ENCODE assay signal across 8 cellular contexts in genomic region chr10:76086571-76087260, GRCh38.
DNase-seq lines count a peak whose midpoint lies in the region; ATAC-seq and TF ChIP-seq lines count a peak whose summit lies in the region.

No MANE protein-coding gene starts in this region.

- peak; percentile 65 for TF ChIP-seq CTCF in hepatocyte (IDR thresholded peaks at IDR 0.05; ENCODE audit: poor library complexity)
- peak; percentile 63 for TF ChIP-seq CTCF in thoracic aorta (IDR thresholded peaks at IDR 0.05)

- H4K20me1 ChIP-seq in hepatocyte (ENCODE audit: insufficient read depth, poor library complexity, severe bottlenecking) = no peaks in the 10 kb centered on the region

- ATAC-seq in thoracic aorta (ENCODE audit: insufficient number of reproducible peaks, low FRiP score, low read depth) (no peak), HG03457 (IDR thresholded peaks at IDR 0.05; ENCODE audit: unreplicated experiment) (no peak)

- 45% methylated on average over 11 of the region's 11 CpGs for WGBS in hepatocyte (ENCODE audit: low lambda C conversion rate, missing lambda C conversion rate)

- H3K79me2 ChIP-seq in hepatocyte = no peaks in the 10 kb centered on the region

- H3K27me3 ChIP-seq in HUES6 (ENCODE audit: control insufficient read depth, insufficient read depth, low read length) (no peaks in the 10 kb centered on the region), hepatocyte (no peaks in the 10 kb centered on the region), thoracic aorta (replicated peaks; ENCODE audit: insufficient read depth) (no peaks in the 10 kb centered on the region)

- H3K9me3 ChIP-seq in HUES6 (ENCODE audit: control insufficient read depth, insufficient read depth, low read depth, low read length) (peaks cover 5% of the 10 kb centered on the region; the same call in 1 of the 2 replicates), hepatocyte (ENCODE audit: low read depth) (no peaks in the 10 kb centered on the region), thoracic aorta (no peaks in the 10 kb centered on the region)

- H3K9me2 ChIP-seq in hepatocyte (replicated peaks; ENCODE audit: insufficient read depth) = no peaks in the 10 kb centered on the region

- DNase-seq in activated CD4-positive, alpha-beta T cell treated with anti-CD3 and anti-CD28 coated beads for 48 hours = peak; percentile 7
- no peak for DNase-seq in activated CD4-positive, alpha-beta T cell treated with anti-CD3 and anti-CD28 coated beads for 1 hour
- DNase-seq in SK-N-DZ (ENCODE audit: low spot score) = peak; percentile 60
- peak; percentile 71 for DNase-seq in hepatocyte (ENCODE audit: low spot score)
- no peak for DNase-seq in thoracic aorta (ENCODE audit: low spot score)
- no peak for DNase-seq in NCI-H524 treated with DMSO at 0.1 percent for 48 hours (lab: John Stamatoyannopoulos, UW)

- no peak overlapping the region for H3K4me3 ChIP-seq in HUES6 (ENCODE audit: low read depth, low read length)
- H3K4me3 ChIP-seq in hepatocyte = no peak overlapping the region
- peak overlapping the region; percentile 4 for H3K4me3 ChIP-seq in thoracic aorta

- peak overlapping the region; percentile 18 for H3K4me2 ChIP-seq in hepatocyte

- H3K27ac ChIP-seq in HUES6 (ENCODE audit: low read depth, low read length) (no peak overlapping the region), hepatocyte (peak overlapping the region; percentile 45), thoracic aorta (peak overlapping the region; percentile 58 to 61)

- H2AFZ ChIP-seq in hepatocyte = no peak overlapping the region

- H3K9ac ChIP-seq in HUES6 (ENCODE audit: low read length) = peak overlapping the region; percentile 29

- H3K4me1 ChIP-seq in HUES6 (ENCODE audit: control insufficient read depth, insufficient read depth, low read length) (peaks cover 42% of the 10 kb centered on the region), hepatocyte (ENCODE audit: insufficient read depth) (peaks cover 14% of the 10 kb centered on the region), thoracic aorta (ENCODE audit: control insufficient read depth in 1 of 2, low read depth in 2 of 2) (peaks cover 9 to 26% of the 10 kb centered on the region in 2 donors)

- no peaks in the 10 kb centered on the region for H3K36me3 ChIP-seq in HUES6 (ENCODE audit: control insufficient read depth, insufficient read depth, low read length)
- no peaks in the 10 kb centered on the region for H3K36me3 ChIP-seq in hepatocyte (replicated peaks; ENCODE audit: insufficient read depth, low read depth)
- no peaks in the 10 kb centered on the region for H3K36me3 ChIP-seq in thoracic aorta

Comparison
In these comparisons a context has a peak if more than half of its experiments do, and no peak if none do; other contexts are left out.
1. DNase-seq: peak in activated CD4-positive, alpha-beta T cell treated with anti-CD3 and anti-CD28 coated beads for 48 hours (single experiment), SK-N-DZ (single experiment) and hepatocyte (single experiment); none in activated CD4-positive, alpha-beta T cell treated with anti-CD3 and anti-CD28 coated beads for 1 hour (single experiment), thoracic aorta (single experiment) and NCI-H524 treated with DMSO at 0.1 percent for 48 hours (single experiment).